2 cellular contexts compared by ENCODE assay signal in the genomic region with DNA sequence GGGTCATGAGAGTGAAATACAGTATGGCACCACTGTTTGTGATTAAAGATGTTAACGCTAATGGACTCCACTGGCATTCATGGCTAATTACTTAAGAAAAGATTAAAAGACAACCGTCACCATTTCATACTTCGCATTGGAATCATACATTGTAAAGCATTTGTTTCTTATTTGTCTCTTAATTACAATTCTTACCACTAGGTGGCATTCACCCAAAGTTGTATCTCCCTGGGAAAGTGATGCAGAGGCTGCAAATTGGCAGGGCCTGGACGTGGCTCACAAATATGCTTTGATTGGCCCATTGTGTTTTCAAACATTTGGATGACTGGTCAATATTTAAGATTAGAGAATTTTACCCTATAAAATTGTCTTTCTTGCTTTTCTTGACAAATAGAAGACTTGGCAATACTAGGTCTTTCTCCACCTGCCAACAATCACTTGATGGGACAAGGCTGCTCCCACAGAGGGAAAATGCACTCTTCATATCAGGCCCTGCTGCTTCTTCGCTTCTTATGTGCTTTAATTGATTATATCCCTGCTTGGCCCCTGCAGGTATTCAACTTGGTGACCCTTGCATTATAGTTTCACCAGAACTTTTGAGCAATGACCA.
TF ChIP-seq lines count a peak whose summit lies in the region.

No MANE protein-coding gene starts in this region.

TF ChIP-seq in Ishikawa, 13 proteins besides CTCF, POLR2A, EP300 and RAD21 (continued from another document):
- TF ChIP-seq, protein P1, sequence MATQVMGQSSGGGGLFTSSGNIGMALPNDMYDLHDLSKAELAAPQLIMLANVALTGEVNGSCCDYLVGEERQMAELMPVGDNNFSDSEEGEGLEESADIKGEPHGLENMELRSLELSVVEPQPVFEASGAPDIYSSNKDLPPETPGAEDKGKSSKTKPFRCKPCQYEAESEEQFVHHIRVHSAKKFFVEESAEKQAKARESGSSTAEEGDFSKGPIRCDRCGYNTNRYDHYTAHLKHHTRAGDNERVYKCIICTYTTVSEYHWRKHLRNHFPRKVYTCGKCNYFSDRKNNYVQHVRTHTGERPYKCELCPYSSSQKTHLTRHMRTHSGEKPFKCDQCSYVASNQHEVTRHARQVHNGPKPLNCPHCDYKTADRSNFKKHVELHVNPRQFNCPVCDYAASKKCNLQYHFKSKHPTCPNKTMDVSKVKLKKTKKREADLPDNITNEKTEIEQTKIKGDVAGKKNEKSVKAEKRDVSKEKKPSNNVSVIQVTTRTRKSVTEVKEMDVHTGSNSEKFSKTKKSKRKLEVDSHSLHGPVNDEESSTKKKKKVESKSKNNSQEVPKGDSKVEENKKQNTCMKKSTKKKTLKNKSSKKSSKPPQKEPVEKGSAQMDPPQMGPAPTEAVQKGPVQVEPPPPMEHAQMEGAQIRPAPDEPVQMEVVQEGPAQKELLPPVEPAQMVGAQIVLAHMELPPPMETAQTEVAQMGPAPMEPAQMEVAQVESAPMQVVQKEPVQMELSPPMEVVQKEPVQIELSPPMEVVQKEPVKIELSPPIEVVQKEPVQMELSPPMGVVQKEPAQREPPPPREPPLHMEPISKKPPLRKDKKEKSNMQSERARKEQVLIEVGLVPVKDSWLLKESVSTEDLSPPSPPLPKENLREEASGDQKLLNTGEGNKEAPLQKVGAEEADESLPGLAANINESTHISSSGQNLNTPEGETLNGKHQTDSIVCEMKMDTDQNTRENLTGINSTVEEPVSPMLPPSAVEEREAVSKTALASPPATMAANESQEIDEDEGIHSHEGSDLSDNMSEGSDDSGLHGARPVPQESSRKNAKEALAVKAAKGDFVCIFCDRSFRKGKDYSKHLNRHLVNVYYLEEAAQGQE (IDR thresholded peaks at IDR 0.05; ENCODE audit: low read depth), result no peak
- TF ChIP-seq TCF12 (IDR thresholded peaks at IDR 0.05; ENCODE audit: low read depth) (no peak), ZBTB7A (IDR thresholded peaks at IDR 0.05; ENCODE audit: low read depth) (no peak), NFIC (IDR thresholded peaks at IDR 0.05) (no peak), EGR1 (IDR thresholded peaks at IDR 0.05) (no peak), CREB1 (IDR thresholded peaks at IDR 0.05; ENCODE audit: low read depth) (no peak)
- TF ChIP-seq, protein P2, sequence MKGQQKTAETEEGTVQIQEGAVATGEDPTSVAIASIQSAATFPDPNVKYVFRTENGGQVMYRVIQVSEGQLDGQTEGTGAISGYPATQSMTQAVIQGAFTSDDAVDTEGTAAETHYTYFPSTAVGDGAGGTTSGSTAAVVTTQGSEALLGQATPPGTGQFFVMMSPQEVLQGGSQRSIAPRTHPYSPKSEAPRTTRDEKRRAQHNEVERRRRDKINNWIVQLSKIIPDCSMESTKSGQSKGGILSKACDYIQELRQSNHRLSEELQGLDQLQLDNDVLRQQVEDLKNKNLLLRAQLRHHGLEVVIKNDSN (IDR thresholded peaks at IDR 0.05), result no peak

TF ChIP-seq in HepG2, 621 proteins besides CTCF, POLR2A, EP300 and RAD21 (continued from another document):
- TF ChIP-seq IRX3 (CRISPR knock-in tag; IDR thresholded peaks at IDR 0.05; ENCODE audit: borderline replicate concordance, low read depth) (no peak), ZNF256 (CRISPR knock-in tag; conservative IDR thresholded peaks at IDR 0.05) (no peak), MIXL1 (CRISPR knock-in tag; IDR thresholded peaks at IDR 0.05) (0 out of 2 replicates have a peak, but pooled peaks have one; percentile 21), GPN1 (CRISPR knock-in tag; IDR thresholded peaks at IDR 0.05; ENCODE audit: borderline replicate concordance) (no peak), ZNF619 (CRISPR knock-in tag; IDR thresholded peaks at IDR 0.05) (no peak), PPARG (CRISPR knock-in tag; conservative IDR thresholded peaks at IDR 0.05) (no peak), SMC3 (IDR thresholded peaks at IDR 0.05; ENCODE audit: low read length) (peak; percentile 45; the same call in 1 of the 2 replicates), ZNF672 (CRISPR knock-in tag; IDR thresholded peaks at IDR 0.05) (no peak), ZNF607 (CRISPR knock-in tag; IDR thresholded peaks at IDR 0.05; ENCODE audit: borderline replicate concordance) (no peak), ZKSCAN8 (CRISPR knock-in tag; IDR thresholded peaks at IDR 0.05; ENCODE audit: borderline replicate concordance) (no peak), GLI4 (CRISPR knock-in tag; IDR thresholded peaks at IDR 0.05; ENCODE audit: borderline replicate concordance) (no peak), ZNF558 (CRISPR knock-in tag; IDR thresholded peaks at IDR 0.05; ENCODE audit: borderline replicate concordance) (no peak), CREM (IDR thresholded peaks at IDR 0.05) (no peak), CREM (CRISPR knock-in tag; IDR thresholded peaks at IDR 0.05) (no peak), ZBTB3 (CRISPR knock-in tag; IDR thresholded peaks at IDR 0.05; ENCODE audit: borderline replicate concordance, low read depth) (no peak), HDAC1 (CRISPR knock-in tag; IDR thresholded peaks at IDR 0.05) (no peak)
- TF ChIP-seq, protein P3, sequence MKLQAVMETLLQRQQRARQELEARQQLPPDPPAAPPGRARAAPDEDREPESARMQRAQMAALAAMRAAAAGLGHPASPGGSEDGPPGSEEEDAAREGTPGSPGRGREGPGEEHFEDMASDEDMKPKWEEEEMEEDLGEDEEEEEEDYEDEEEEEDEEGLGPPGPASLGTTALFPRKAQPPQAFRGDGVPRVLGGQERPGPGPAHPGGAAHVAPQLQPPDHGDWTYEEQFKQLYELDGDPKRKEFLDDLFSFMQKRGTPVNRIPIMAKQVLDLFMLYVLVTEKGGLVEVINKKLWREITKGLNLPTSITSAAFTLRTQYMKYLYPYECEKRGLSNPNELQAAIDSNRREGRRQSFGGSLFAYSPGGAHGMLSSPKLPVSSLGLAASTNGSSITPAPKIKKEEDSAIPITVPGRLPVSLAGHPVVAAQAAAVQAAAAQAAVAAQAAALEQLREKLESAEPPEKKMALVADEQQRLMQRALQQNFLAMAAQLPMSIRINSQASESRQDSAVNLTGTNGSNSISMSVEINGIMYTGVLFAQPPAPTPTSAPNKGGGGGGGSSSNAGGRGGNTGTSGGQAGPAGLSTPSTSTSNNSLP (IDR thresholded peaks at IDR 0.05; ENCODE audit: low read depth, low read length), result peak; percentile 35; the same call in 1 of the 2 replicates
- TF ChIP-seq, protein P4, sequence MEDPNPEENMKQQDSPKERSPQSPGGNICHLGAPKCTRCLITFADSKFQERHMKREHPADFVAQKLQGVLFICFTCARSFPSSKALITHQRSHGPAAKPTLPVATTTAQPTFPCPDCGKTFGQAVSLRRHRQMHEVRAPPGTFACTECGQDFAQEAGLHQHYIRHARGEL (CRISPR knock-in tag; IDR thresholded peaks at IDR 0.05), result no peak
- TF ChIP-seq, protein P5, sequence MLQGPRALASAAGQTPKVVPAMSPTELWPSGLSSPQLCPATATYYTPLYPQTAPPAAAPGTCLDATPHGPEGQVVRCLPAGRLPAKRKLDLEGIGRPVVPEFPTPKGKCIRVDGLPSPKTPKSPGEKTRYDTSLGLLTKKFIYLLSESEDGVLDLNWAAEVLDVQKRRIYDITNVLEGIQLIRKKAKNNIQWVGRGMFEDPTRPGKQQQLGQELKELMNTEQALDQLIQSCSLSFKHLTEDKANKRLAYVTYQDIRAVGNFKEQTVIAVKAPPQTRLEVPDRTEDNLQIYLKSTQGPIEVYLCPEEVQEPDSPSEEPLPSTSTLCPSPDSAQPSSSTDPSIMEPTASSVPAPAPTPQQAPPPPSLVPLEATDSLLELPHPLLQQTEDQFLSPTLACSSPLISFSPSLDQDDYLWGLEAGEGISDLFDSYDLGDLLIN (CRISPR knock-in tag; IDR thresholded peaks at IDR 0.05; ENCODE audit: borderline replicate concordance), result no peak
- TF ChIP-seq, protein P6, sequence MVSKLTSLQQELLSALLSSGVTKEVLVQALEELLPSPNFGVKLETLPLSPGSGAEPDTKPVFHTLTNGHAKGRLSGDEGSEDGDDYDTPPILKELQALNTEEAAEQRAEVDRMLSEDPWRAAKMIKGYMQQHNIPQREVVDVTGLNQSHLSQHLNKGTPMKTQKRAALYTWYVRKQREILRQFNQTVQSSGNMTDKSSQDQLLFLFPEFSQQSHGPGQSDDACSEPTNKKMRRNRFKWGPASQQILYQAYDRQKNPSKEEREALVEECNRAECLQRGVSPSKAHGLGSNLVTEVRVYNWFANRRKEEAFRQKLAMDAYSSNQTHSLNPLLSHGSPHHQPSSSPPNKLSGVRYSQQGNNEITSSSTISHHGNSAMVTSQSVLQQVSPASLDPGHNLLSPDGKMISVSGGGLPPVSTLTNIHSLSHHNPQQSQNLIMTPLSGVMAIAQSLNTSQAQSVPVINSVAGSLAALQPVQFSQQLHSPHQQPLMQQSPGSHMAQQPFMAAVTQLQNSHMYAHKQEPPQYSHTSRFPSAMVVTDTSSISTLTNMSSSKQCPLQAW (CRISPR knock-in tag; IDR thresholded peaks at IDR 0.05), result no peak
- TF ChIP-seq, protein P7, sequence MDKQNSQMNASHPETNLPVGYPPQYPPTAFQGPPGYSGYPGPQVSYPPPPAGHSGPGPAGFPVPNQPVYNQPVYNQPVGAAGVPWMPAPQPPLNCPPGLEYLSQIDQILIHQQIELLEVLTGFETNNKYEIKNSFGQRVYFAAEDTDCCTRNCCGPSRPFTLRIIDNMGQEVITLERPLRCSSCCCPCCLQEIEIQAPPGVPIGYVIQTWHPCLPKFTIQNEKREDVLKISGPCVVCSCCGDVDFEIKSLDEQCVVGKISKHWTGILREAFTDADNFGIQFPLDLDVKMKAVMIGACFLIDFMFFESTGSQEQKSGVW (CRISPR knock-in tag; IDR thresholded peaks at IDR 0.05; ENCODE audit: borderline replicate concordance), result no peak
- TF ChIP-seq, protein P8, sequence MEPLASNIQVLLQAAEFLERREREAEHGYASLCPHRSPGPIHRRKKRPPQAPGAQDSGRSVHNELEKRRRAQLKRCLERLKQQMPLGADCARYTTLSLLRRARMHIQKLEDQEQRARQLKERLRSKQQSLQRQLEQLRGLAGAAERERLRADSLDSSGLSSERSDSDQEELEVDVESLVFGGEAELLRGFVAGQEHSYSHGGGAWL (CRISPR knock-in tag; IDR thresholded peaks at IDR 0.05), result no peak
TF ChIP-seq in HepG2: peak in this region for 4.
